13 cellular contexts compared by ENCODE assay signal in the genomic region with DNA sequence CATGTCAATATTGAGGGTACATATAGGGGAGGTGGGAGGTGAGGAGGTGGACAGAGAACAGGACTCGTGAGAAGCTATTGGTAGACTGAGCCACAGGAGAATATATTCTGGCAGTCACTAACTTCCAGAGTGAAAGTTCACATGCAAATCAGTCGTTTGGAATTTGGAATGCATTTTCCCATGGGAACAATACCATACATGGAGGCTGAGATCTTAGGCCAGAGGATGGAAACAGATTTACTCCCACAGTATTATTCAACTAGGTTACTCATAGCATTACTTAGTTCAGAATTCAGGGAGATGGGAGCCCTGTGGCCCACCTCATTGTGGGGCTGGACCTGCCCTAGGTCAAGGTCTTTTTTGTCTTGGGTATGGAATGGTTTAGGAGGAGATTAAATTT.
A peak's percentile ranks its signal among the peaks of the same experiment; 100 is the strongest.
DNase-seq lines count a peak whose midpoint lies in the region; ATAC-seq, FAIRE-seq and TF ChIP-seq lines count a peak whose summit lies in the region.
"Had no signal": no experiment of that assay in that cellular context is flagged by ENCODE, and none has a peak within 500 bp of the region (broad histone marks: within the 10 kb centered on the region; RNA-seq: fewer than 3 reads in every experiment).

No MANE protein-coding gene starts in this region.

- TF ChIP-seq CTCF in D721Med (IDR thresholded peaks at IDR 0.05; ENCODE audit: insufficient read depth, missing control alignments), result no peak

- H3K4me1 ChIP-seq in HAP-1 (peaks cover 7% of the 10 kb centered on the region; the same call in 1 of the 2 replicates), subcutaneous abdominal adipose tissue (ENCODE audit: control insufficient read depth in 5 of 5, insufficient read depth in 5 of 5, low read length in 5 of 5) (peaks cover 9 to 17% (median 13%) of the 10 kb centered on the region in 5 donors)

- no peak for ATAC-seq in HG02763 (IDR thresholded peaks at IDR 0.05; ENCODE audit: unreplicated experiment)

- H3K27me3 ChIP-seq in HAP-1 (ENCODE audit: low read depth) (no peaks in the 10 kb centered on the region; the same call in 1 of the 2 replicates), subcutaneous abdominal adipose tissue (ENCODE audit: control insufficient read depth in 5 of 5, insufficient read depth in 4 of 5, low read length in 5 of 5) (peaks cover 0 to 6% (median 0%) of the 10 kb centered on the region in 5 donors)

- H3K27ac ChIP-seq in subcutaneous abdominal adipose tissue (ENCODE audit: low read depth, low read length), result peak overlapping the region; percentile 86

- in situ Hi-C loops in HAP-1 (cut with MboI; ENCODE audit: low sequenced_read_pairs), result no loop called here

- DNase-seq in HAP-1 (ENCODE audit: low spot score in 2 of 2), result peak; percentile 5 to 41
- DNase-seq in brain pericyte (ENCODE audit: low read depth, low spot score), result peak; percentile 50
- peak; percentile 23 for DNase-seq in kidney glomerular epithelial cell (lab: John Stamatoyannopoulos, UW)
- no peak for DNase-seq in D721Med (ENCODE audit: insufficient read length, low spot score)
- DNase-seq in GF-D8 (lab: John Stamatoyannopoulos, UW), result no peak
- DNase-seq in medulla oblongata (ENCODE audit: extremely low spot score), result no peak
- DNase-seq: activated CD4-positive, alpha-beta memory T cell treated with anti-CD3 and anti-CD28 coated beads, Interleukin-2, amount 10 ng/mL, durations not matched to agents 7 days and 5 days; activated naive CD8-positive, alpha-beta T cell treated with anti-CD3 and anti-CD28 coated beads, Interleukin-2, amount 10 ng/mL, durations not matched to agents 7 days and 5 days; DMS79 treated with DMSO at 0.1 percent for 48 hours; NCI-H2081 treated with DMSO at 0.1 percent for 48 hours had no signal

- no peak overlapping the region for H3K4me3 ChIP-seq in HAP-1
- H3K4me3 ChIP-seq in subcutaneous abdominal adipose tissue (ENCODE audit: low read depth in 1 of 5, low read length in 5 of 5), result peak overlapping the region in 1 of 5 donors; percentile 3

- H3K9me3 ChIP-seq in HAP-1, result peaks cover 6% of the 10 kb centered on the region; the same call in 1 of the 2 replicates
- H3K9me3 ChIP-seq in subcutaneous abdominal adipose tissue (ENCODE audit: control insufficient read depth in 5 of 5, low read length in 5 of 5), result no peaks in the 10 kb centered on the region

- FAIRE-seq in D721Med (lab: Jason Lieb, UNC), result no peak
- FAIRE-seq: endothelial cell of umbilical vein had no signal

- peak overlapping the region in 1 of 5 donors; percentile 99 for H3K9ac ChIP-seq in subcutaneous abdominal adipose tissue (ENCODE audit: low read length in 5 of 5)

- H3K36me3 ChIP-seq in HAP-1 (replicated peaks), result no peaks in the 10 kb centered on the region
- H3K36me3 ChIP-seq in subcutaneous abdominal adipose tissue (ENCODE audit: control insufficient read depth in 5 of 5, insufficient read depth in 5 of 5, low read length in 5 of 5), result no peaks in the 10 kb centered on the region

Comparison
In these comparisons a context has a peak if more than half of its experiments do, and no peak if none do; other contexts are left out.
1. DNase-seq: peak in HAP-1 (2 of 2), brain pericyte (single experiment) and kidney glomerular epithelial cell (single experiment); none in D721Med (single experiment), GF-D8 (single experiment) and medulla oblongata (single experiment).